27 cellular contexts compared by ENCODE assay signal in the genomic region with DNA sequence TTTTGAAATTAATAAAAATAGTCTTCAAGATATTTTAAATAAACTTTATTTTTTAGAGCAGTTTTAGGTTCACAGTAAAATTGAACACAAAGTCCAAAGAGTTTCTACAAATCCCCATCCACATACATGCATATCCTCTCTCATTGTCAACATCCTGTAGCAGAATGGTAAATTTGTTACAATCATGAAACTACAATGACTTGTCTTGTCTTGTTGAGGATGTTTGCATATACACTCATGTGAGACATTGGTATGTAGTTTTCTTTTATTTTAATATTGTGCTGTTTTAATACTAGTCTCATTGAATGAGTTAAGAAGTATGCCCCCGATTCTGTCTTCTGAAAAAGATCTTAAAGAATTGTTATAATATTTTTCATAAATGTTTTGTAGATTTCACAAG.
DNase-seq lines count a peak whose midpoint lies in the region; ATAC-seq, FAIRE-seq and TF ChIP-seq lines count a peak whose summit lies in the region.
"Had no signal": no experiment of that assay in that cellular context is flagged by ENCODE, and none has a peak within 500 bp of the region (broad histone marks: within the 10 kb centered on the region; RNA-seq: fewer than 3 reads in every experiment).

No MANE protein-coding gene starts in this region.

- H3K9me3 ChIP-seq in RWPE2 (ENCODE audit: severe bottlenecking), result no peaks in the 10 kb centered on the region
- H3K9me3 ChIP-seq in aorta (ENCODE audit: control insufficient read depth, low read length), result no peaks in the 10 kb centered on the region
- H3K9me3 ChIP-seq: BE2C had no signal

- H3K36me3 ChIP-seq in RWPE2 (ENCODE audit: low read depth), result no peaks in the 10 kb centered on the region
- H3K36me3 ChIP-seq in bronchial epithelial cell (ENCODE audit: control insufficient read depth, insufficient read depth, low read length), result no peaks in the 10 kb centered on the region
- no peaks in the 10 kb centered on the region for H3K36me3 ChIP-seq in aorta (ENCODE audit: control insufficient read depth in 1 of 2, insufficient read depth in 2 of 2, low read length in 1 of 2)
- H3K36me3 ChIP-seq: BE2C, BLaER1 had no signal

- H3K27ac ChIP-seq in RWPE2 (ENCODE audit: poor library complexity, severe bottlenecking) (no peak overlapping the region), epithelial cell of prostate (no peak overlapping the region), aorta (ENCODE audit: low read depth in 1 of 2, low read length in 2 of 2) (no peak overlapping the region)
- H3K27ac ChIP-seq: BLaER1 had no signal

- TF ChIP-seq CTCF in RWPE2 (IDR thresholded peaks at IDR 0.05; ENCODE audit: poor library complexity, severe bottlenecking) (no peak), bronchial epithelial cell (IDR thresholded peaks at IDR 0.05; ENCODE audit: insufficient read depth, low read length, severe bottlenecking) (no peak)

- H3K4me1 ChIP-seq in RWPE2 (ENCODE audit: insufficient read depth, poor library complexity, severe bottlenecking) (no peaks in the 10 kb centered on the region), aorta (ENCODE audit: control insufficient read depth in 1 of 2, insufficient read depth in 2 of 2, low read length in 2 of 2) (no peaks in the 10 kb centered on the region)
- H3K4me1 ChIP-seq: BE2C, BLaER1 had no signal

- H3K4me3 ChIP-seq in RWPE2 (ENCODE audit: severe bottlenecking) (no peak overlapping the region), bronchial epithelial cell (ENCODE audit: low read depth, low read length) (no peak overlapping the region), aorta (ENCODE audit: low read length in 2 of 2) (no peak overlapping the region)
- H3K4me3 ChIP-seq: BLaER1, GM12878 had no signal

- no peak for FAIRE-seq in bronchial epithelial cell (lab: Jason Lieb, UNC)
- peak; percentile 62 for FAIRE-seq in frontal cortex (lab: Jason Lieb, UNC)
- FAIRE-seq: A204.1, GM12878, GM12892, GM18507 had no signal

- WGBS in aorta, 2 donors, result 90 to 96% methylated on average over 1 of the region's 1 CpG

- intact Hi-C loops in aorta (cut with DNase I), result no loop called here
- intact Hi-C loops in left cardiac atrium (cut with DNase I), result no loop called here

- no peaks in the 10 kb centered on the region for H3K27me3 ChIP-seq in RWPE2 (ENCODE audit: insufficient read depth, poor library complexity, severe bottlenecking)
- no peaks in the 10 kb centered on the region for H3K27me3 ChIP-seq in bronchial epithelial cell (ENCODE audit: control insufficient read depth, insufficient read depth, low read length)
- no peaks in the 10 kb centered on the region for H3K27me3 ChIP-seq in aorta (ENCODE audit: control insufficient read depth in 1 of 2, insufficient read depth in 2 of 2, low read length in 1 of 2)
- H3K27me3 ChIP-seq: BE2C, BLaER1 had no signal

- ATAC-seq in RWPE2 (ENCODE audit: low read depth) (peak; percentile 40; the same call in 1 of the 3 replicates), aorta (ENCODE audit: low FRiP score) (no peak), left cardiac atrium (no peak)
- ATAC-seq: GM12878 had no signal

- no peak for DNase-seq in RWPE2 (ENCODE audit: low spot score)
- peak; percentile 80 for DNase-seq in bronchial epithelial cell (ENCODE audit: low read depth)
- peak; percentile 10 for DNase-seq in epithelial cell of prostate (ENCODE audit: low read depth, low spot score)
- DNase-seq in frontal cortex (ENCODE audit: low spot score in 2 of 2), result no peak
- no peak for DNase-seq in aorta
- no peak for DNase-seq in effector CD8-positive, alpha-beta T cell (lab: John Stamatoyannopoulos, UW)
- no peak for DNase-seq in left cardiac atrium
- DNase-seq: 8988T; ACHN; BE2C; C1 segment of cervical spinal cord; CD4-positive, alpha-beta memory T cell; CD4-positive, CD25-positive, alpha-beta regulatory T cell; CD8-positive, alpha-beta memory T cell; COR-L47; DMS 273 treated with DMSO at 0.1 percent for 48 hours; DMS153; DMS53; DMS79; DND-41; EL; GDM1 had no signal

Comparison
In these comparisons a context has a peak if more than half of its experiments do, and no peak if none do; other contexts are left out.
1. DNase-seq: peak in bronchial epithelial cell (single experiment) and epithelial cell of prostate (single experiment); none in RWPE2 (single experiment), frontal cortex (0 of 2), aorta (0 of 2), effector CD8-positive, alpha-beta T cell (single experiment) and left cardiac atrium (single experiment).